Comparison of ENCODE assay signal across 8 cellular contexts in the genomic region with DNA sequence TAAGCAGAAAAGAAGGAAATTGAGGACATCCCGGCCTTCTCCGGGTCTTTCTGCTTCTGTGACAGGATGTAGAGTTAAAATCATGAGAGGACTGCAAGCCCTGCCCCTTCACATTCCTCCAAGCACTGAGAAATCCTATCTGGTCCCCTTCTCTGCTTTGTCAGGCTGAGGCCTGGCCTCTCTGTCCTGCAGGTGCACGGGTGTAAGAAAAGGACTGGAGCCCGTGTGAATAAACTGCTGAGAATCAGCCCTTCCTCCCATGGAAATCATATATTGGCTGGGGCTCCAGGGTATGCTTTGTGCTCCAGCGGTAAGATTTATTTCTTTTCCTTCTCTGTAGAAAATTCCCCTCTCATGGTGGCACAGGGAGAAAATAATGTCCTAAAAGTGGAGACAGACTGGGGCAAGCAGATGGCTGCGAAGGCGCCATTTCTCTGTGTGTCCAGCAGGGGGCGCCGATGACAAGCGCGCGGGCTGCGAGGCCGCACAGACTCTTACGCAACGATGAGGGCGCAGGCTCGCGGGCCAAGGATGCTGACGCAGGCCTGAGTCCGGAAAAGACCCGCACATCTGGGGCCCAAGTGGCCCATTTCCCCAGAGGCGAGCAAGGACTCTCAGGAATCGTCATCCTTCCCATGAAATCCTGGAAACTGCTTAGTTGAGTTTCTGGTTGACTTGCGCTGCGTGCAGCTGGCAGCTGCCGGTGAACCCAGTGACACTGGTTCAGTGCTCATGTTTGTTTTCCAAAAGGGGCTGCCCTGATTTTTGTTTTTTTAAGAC.
DNase-seq lines count a peak whose midpoint lies in the region; ATAC-seq, FAIRE-seq and TF ChIP-seq lines count a peak whose summit lies in the region.

No MANE protein-coding gene starts in this region.

- H3K27ac Mint-ChIP-seq in T-helper 2 cell treated with Interferon-gamma antibody and Interleukin-4, amounts not matched to agents 5 μg/mL and 100 μg/mL, for 36 hours = no peak overlapping the region
- H3K27ac Mint-ChIP-seq in astrocyte (ENCODE audit: unreplicated experiment) = peak overlapping the region; percentile 97

- H3K79me2 ChIP-seq in astrocyte (ENCODE audit: insufficient read depth, low read length) = no peaks in the 10 kb centered on the region

- H3K4me1 Mint-ChIP-seq in T-helper 2 cell treated with Interferon-gamma antibody and Interleukin-4, amounts not matched to agents 5 μg/mL and 100 μg/mL, for 36 hours (ENCODE audit: low read depth) = peaks cover 15% of the 10 kb centered on the region
- H3K4me1 Mint-ChIP-seq in astrocyte (ENCODE audit: low read depth, unreplicated experiment) = peaks cover 14% of the 10 kb centered on the region

- H3K4me3 ChIP-seq in astrocyte (ENCODE audit: insufficient read depth, low read depth, low read length) (peak overlapping the region; percentile 53), rectal smooth muscle tissue (ENCODE audit: low read length) (peak overlapping the region; percentile 41)

- no peak for FAIRE-seq in astrocyte (lab: Jason Lieb, UNC)

- no peaks in the 10 kb centered on the region for H3K27me3 ChIP-seq in astrocyte (ENCODE audit: insufficient read depth, low read length)
- no peaks in the 10 kb centered on the region for H3K27me3 ChIP-seq in rectal smooth muscle tissue (ENCODE audit: control insufficient read depth, insufficient read depth, low read length)

- peak overlapping the region; percentile 32 for H3K4me3 Mint-ChIP-seq in T-helper 2 cell treated with Interferon-gamma antibody and Interleukin-4, amounts not matched to agents 5 μg/mL and 100 μg/mL, for 36 hours
- peak overlapping the region; percentile 68 for H3K4me3 Mint-ChIP-seq in astrocyte (ENCODE audit: unreplicated experiment)

- H3K9me3 ChIP-seq in astrocyte (ENCODE audit: insufficient read depth, low read depth, low read length) = no peaks in the 10 kb centered on the region

- peak; percentile 92 for DNase-seq in NCI-H146 (lab: John Stamatoyannopoulos, UW)
- DNase-seq in T-helper 2 cell treated with Interferon-gamma antibody and Interleukin-4, amounts not matched to agents 5 μg/mL and 100 μg/mL, for 36 hours (ENCODE audit: low spot score) = peak; percentile 74
- DNase-seq in astrocyte (ENCODE audit: low read depth) = peak; percentile 85
- peak; percentile 77 to 93 for DNase-seq in hippocampal formation (lab: John Stamatoyannopoulos, UW)
- no peak for DNase-seq in cortex of kidney (lab: John Stamatoyannopoulos, UW)

- H4K20me1 ChIP-seq in astrocyte (ENCODE audit: insufficient read depth, low read length) = no peaks in the 10 kb centered on the region

- peak overlapping the region; percentile 54 for H3K9ac ChIP-seq in astrocyte (ENCODE audit: low read length)
- H3K9ac ChIP-seq in rectal smooth muscle tissue (ENCODE audit: low read length) = no peak overlapping the region

- no peaks in the 10 kb centered on the region for H3K36me3 Mint-ChIP-seq in T-helper 2 cell treated with Interferon-gamma antibody and Interleukin-4, amounts not matched to agents 5 μg/mL and 100 μg/mL, for 36 hours (ENCODE audit: low read depth)
- peaks cover 4% of the 10 kb centered on the region for H3K36me3 Mint-ChIP-seq in astrocyte (ENCODE audit: low read depth, unreplicated experiment)

- H3K9me3 Mint-ChIP-seq in T-helper 2 cell treated with Interferon-gamma antibody and Interleukin-4, amounts not matched to agents 5 μg/mL and 100 μg/mL, for 36 hours = peaks cover 4% of the 10 kb centered on the region
- H3K9me3 Mint-ChIP-seq in astrocyte (ENCODE audit: unreplicated experiment) = peaks cover 4% of the 10 kb centered on the region

- peak; percentile 97 for ATAC-seq in GM18502 (IDR thresholded peaks at IDR 0.05; ENCODE audit: poor library complexity, unreplicated experiment)
- ATAC-seq in HG02938 (IDR thresholded peaks at IDR 0.05; ENCODE audit: unreplicated experiment) = peak; percentile 94

- H3K36me3 ChIP-seq in astrocyte (ENCODE audit: insufficient read depth, low read length) (no peaks in the 10 kb centered on the region), rectal smooth muscle tissue (ENCODE audit: control insufficient read depth, insufficient read depth, low read length) (no peaks in the 10 kb centered on the region)

- H3K4me2 ChIP-seq in astrocyte (ENCODE audit: low read length) = peak overlapping the region; percentile 86

- no peaks in the 10 kb centered on the region for H3K27me3 Mint-ChIP-seq in T-helper 2 cell treated with Interferon-gamma antibody and Interleukin-4, amounts not matched to agents 5 μg/mL and 100 μg/mL, for 36 hours (ENCODE audit: low read depth)
- H3K27me3 Mint-ChIP-seq in astrocyte (ENCODE audit: low read depth, unreplicated experiment) = peaks cover 1% of the 10 kb centered on the region

- peak overlapping the region; percentile 71 for H2AFZ ChIP-seq in astrocyte (ENCODE audit: low read depth, low read length)

- TF ChIP-seq CTCF in astrocyte (IDR thresholded peaks at IDR 0.05; ENCODE audit: insufficient read depth, low read depth, low read length) = peak; percentile 87

- no peak overlapping the region for H3K27ac ChIP-seq in astrocyte (ENCODE audit: low read depth, low read length)
- no peak overlapping the region for H3K27ac ChIP-seq in rectal smooth muscle tissue (ENCODE audit: low read depth, low read length)

- peaks cover 6% of the 10 kb centered on the region for H3K4me1 ChIP-seq in astrocyte (ENCODE audit: insufficient read depth, low read length)
- peaks cover 3% of the 10 kb centered on the region for H3K4me1 ChIP-seq in rectal smooth muscle tissue (ENCODE audit: control insufficient read depth, insufficient read depth, low read length)
